ENCODE assay signal across 18 cellular contexts in genomic region chr4:183254162-183254561, GRCh38.
"Had no signal": no experiment of that assay in that cellular context is flagged by ENCODE, and none has a peak within 500 bp of the region (broad histone marks: within the 10 kb centered on the region; RNA-seq: fewer than 3 reads in every experiment).

No MANE protein-coding gene starts in this region.

- H3K4me3 Mint-ChIP-seq: immature natural killer cell; naive thymus-derived CD8-positive, alpha-beta T cell; neural crest cell; stimulated activated naive B cell treated with anti-CD40 and anti-IgM and Interleukin-4, amounts not matched to agents 10 μg/mL and 1 μg/mL and 100 μg/mL, for 72 hours; stimulated activated naive CD8-positive, alpha-beta T cell treated with anti-CD3 and anti-CD28 coated beads, Interleukin-15, amount 100 ng/mL, for 72 hours had no signal

- H3K27ac Mint-ChIP-seq: immature natural killer cell; naive thymus-derived CD8-positive, alpha-beta T cell; stimulated activated naive B cell treated with anti-CD40 and anti-IgM and Interleukin-4, amounts not matched to agents 10 μg/mL and 1 μg/mL and 100 μg/mL, for 72 hours; stimulated activated naive CD8-positive, alpha-beta T cell treated with anti-CD3 and anti-CD28 coated beads, Interleukin-15, amount 100 ng/mL, for 72 hours had no signal

- H3K4me1 ChIP-seq: foreskin keratinocyte, testis, upper lobe of right lung had no signal

- H3K9me3 ChIP-seq: esophagus squamous epithelium, testis, tibial nerve, upper lobe of right lung had no signal

- H3K36me3 Mint-ChIP-seq: stimulated activated naive B cell treated with anti-CD40 and anti-IgM and Interleukin-4, amounts not matched to agents 10 μg/mL and 1 μg/mL and 100 μg/mL, for 72 hours had no signal

- H3K9me3 Mint-ChIP-seq: immature natural killer cell; naive thymus-derived CD8-positive, alpha-beta T cell; neural crest cell; stimulated activated naive B cell treated with anti-CD40 and anti-IgM and Interleukin-4, amounts not matched to agents 10 μg/mL and 1 μg/mL and 100 μg/mL, for 72 hours; stimulated activated naive CD8-positive, alpha-beta T cell treated with anti-CD3 and anti-CD28 coated beads, Interleukin-15, amount 100 ng/mL, for 72 hours had no signal

- DNase-seq: cortex of kidney; dorsolateral prefrontal cortex; effector CD8-positive, alpha-beta T cell; esophagus squamous epithelium; foreskin keratinocyte; immature natural killer cell; mesendoderm; naive thymus-derived CD8-positive, alpha-beta T cell; posterior cingulate gyrus; stimulated activated CD4-positive, alpha-beta T cell treated with anti-CD3 and anti-CD28 coated beads, Interleukin-2, amount 100 ng/mL, for 24 hours; stimulated activated CD4-positive, alpha-beta T cell treated with anti-CD3 and anti-CD28 coated beads, Interleukin-4, amount 100 ng/mL, for 4 hours; stimulated activated naive B cell treated with anti-CD40 and anti-IgM and Interleukin-4, amounts not matched to agents 10 μg/mL and 1 μg/mL and 100 μg/mL, for 72 hours; stimulated activated naive CD8-positive, alpha-beta T cell treated with anti-CD3 and anti-CD28 coated beads, Interleukin-15, amount 100 ng/mL, for 72 hours; testis; upper lobe of right lung had no signal

- H3K27me3 Mint-ChIP-seq: stimulated activated naive CD8-positive, alpha-beta T cell treated with anti-CD3 and anti-CD28 coated beads, Interleukin-15, amount 100 ng/mL, for 72 hours had no signal

- ATAC-seq: foreskin keratinocyte; naive thymus-derived CD8-positive, alpha-beta T cell; sciatic nerve; stimulated activated naive B cell treated with anti-CD40 and anti-IgM and Interleukin-4, amounts not matched to agents 10 μg/mL and 1 μg/mL and 100 μg/mL, for 72 hours; stimulated activated naive CD8-positive, alpha-beta T cell treated with anti-CD3 and anti-CD28 coated beads, Interleukin-15, amount 100 ng/mL, for 72 hours had no signal

- H3K4me3 ChIP-seq: dorsolateral prefrontal cortex, esophagus squamous epithelium, testis, tibial nerve, upper lobe of right lung had no signal

- H3K4me1 Mint-ChIP-seq: immature natural killer cell; neural crest cell; stimulated activated naive B cell treated with anti-CD40 and anti-IgM and Interleukin-4, amounts not matched to agents 10 μg/mL and 1 μg/mL and 100 μg/mL, for 72 hours; stimulated activated naive CD8-positive, alpha-beta T cell treated with anti-CD3 and anti-CD28 coated beads, Interleukin-15, amount 100 ng/mL, for 72 hours had no signal
